In the genomic region with DNA sequence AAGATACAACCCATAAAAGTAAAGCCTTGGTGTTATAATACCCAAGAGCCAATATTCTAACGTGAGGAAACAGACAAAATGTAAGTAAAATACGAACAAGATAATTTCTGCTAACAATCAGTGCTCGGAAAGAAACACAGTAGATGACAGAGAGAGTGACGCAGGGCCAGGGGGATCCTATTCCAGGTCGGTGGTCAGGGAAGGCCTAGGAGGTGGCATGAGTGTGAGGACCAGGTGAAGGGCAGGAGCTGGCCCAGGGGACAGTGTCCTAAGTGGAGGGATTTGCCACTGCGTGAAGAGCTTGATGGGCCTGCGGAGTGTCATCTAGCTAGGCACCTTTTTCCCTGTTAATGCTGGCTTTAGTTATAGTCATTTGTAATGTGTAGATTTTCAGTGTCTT, we compare ENCODE assay signal across 1 cellular context.
TF ChIP-seq lines count a peak whose summit lies in the region.

No MANE protein-coding gene starts in this region.

TF ChIP-seq in GM12878, 131 proteins besides CTCF, POLR2A, EP300 and RAD21:
- TF ChIP-seq NFXL1 (IDR thresholded peaks at IDR 0.05; ENCODE audit: borderline replicate concordance) (no peak), TCF7 (IDR thresholded peaks at IDR 0.05; ENCODE audit: borderline replicate concordance) (no peak), GATAD2B (conservative IDR thresholded peaks at IDR 0.05; ENCODE audit: low read depth) (no peak), ESRRA (IDR thresholded peaks at IDR 0.05; ENCODE audit: low read length) (no peak), MYB (IDR thresholded peaks at IDR 0.05; ENCODE audit: borderline replicate concordance, low read depth, low read length) (no peak), IKZF2 (IDR thresholded peaks at IDR 0.05) (no peak), TCF3 (IDR thresholded peaks at IDR 0.05; ENCODE audit: borderline replicate concordance, insufficient read depth, low read depth, low read length) (no peak), EED (IDR thresholded peaks at IDR 0.05; ENCODE audit: low read depth) (no peak), BHLHE40 (IDR thresholded peaks at IDR 0.05; ENCODE audit: borderline replicate concordance in 1 of 2, low read depth in 2 of 2, low read length in 1 of 2) (no peak), NR2F1 (conservative IDR thresholded peaks at IDR 0.05) (no peak), ZZZ3 (IDR thresholded peaks at IDR 0.05; ENCODE audit: control insufficient read depth, insufficient read length, low read depth) (no peak)
- TF ChIP-seq, protein P1, sequence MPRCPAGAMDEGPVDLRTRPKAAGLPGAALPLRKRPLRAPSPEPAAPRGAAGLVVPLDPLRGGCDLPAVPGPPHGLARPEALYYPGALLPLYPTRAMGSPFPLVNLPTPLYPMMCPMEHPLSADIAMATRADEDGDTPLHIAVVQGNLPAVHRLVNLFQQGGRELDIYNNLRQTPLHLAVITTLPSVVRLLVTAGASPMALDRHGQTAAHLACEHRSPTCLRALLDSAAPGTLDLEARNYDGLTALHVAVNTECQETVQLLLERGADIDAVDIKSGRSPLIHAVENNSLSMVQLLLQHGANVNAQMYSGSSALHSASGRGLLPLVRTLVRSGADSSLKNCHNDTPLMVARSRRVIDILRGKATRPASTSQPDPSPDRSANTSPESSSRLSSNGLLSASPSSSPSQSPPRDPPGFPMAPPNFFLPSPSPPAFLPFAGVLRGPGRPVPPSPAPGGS (IDR thresholded peaks at IDR 0.05; ENCODE audit: borderline replicate concordance, insufficient read depth, low read depth, low read length, poor library complexity, severe bottlenecking) = no peak
- TF ChIP-seq, protein P2, sequence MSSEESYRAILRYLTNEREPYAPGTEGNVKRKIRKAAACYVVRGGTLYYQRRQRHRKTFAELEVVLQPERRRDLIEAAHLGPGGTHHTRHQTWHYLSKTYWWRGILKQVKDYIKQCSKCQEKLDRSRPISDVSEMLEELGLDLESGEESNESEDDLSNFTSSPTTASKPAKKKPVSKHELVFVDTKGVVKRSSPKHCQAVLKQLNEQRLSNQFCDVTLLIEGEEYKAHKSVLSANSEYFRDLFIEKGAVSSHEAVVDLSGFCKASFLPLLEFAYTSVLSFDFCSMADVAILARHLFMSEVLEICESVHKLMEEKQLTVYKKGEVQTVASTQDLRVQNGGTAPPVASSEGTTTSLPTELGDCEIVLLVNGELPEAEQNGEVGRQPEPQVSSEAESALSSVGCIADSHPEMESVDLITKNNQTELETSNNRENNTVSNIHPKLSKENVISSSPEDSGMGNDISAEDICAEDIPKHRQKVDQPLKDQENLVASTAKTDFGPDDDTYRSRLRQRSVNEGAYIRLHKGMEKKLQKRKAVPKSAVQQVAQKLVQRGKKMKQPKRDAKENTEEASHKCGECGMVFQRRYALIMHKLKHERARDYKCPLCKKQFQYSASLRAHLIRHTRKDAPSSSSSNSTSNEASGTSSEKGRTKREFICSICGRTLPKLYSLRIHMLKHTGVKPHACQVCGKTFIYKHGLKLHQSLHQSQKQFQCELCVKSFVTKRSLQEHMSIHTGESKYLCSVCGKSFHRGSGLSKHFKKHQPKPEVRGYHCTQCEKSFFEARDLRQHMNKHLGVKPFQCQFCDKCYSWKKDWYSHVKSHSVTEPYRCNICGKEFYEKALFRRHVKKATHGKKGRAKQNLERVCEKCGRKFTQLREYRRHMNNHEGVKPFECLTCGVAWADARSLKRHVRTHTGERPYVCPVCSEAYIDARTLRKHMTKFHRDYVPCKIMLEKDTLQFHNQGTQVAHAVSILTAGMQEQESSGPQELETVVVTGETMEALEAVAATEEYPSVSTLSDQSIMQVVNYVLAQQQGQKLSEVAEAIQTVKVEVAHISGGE (CRISPR knock-in tag; IDR thresholded peaks at IDR 0.05) = no peak
- TF ChIP-seq, protein P3, sequence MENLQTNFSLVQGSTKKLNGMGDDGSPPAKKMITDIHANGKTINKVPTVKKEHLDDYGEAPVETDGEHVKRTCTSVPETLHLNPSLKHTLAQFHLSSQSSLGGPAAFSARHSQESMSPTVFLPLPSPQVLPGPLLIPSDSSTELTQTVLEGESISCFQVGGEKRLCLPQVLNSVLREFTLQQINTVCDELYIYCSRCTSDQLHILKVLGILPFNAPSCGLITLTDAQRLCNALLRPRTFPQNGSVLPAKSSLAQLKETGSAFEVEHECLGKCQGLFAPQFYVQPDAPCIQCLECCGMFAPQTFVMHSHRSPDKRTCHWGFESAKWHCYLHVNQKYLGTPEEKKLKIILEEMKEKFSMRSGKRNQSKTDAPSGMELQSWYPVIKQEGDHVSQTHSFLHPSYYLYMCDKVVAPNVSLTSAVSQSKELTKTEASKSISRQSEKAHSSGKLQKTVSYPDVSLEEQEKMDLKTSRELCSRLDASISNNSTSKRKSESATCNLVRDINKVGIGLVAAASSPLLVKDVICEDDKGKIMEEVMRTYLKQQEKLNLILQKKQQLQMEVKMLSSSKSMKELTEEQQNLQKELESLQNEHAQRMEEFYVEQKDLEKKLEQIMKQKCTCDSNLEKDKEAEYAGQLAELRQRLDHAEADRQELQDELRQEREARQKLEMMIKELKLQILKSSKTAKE (IDR thresholded peaks at IDR 0.05; ENCODE audit: low read depth, poor library complexity, severe bottlenecking) = no peak
- TF ChIP-seq, protein P4, sequence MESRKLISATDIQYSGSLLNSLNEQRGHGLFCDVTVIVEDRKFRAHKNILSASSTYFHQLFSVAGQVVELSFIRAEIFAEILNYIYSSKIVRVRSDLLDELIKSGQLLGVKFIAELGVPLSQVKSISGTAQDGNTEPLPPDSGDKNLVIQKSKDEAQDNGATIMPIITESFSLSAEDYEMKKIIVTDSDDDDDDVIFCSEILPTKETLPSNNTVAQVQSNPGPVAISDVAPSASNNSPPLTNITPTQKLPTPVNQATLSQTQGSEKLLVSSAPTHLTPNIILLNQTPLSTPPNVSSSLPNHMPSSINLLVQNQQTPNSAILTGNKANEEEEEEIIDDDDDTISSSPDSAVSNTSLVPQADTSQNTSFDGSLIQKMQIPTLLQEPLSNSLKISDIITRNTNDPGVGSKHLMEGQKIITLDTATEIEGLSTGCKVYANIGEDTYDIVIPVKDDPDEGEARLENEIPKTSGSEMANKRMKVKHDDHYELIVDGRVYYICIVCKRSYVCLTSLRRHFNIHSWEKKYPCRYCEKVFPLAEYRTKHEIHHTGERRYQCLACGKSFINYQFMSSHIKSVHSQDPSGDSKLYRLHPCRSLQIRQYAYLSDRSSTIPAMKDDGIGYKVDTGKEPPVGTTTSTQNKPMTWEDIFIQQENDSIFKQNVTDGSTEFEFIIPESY (IDR thresholded peaks at IDR 0.05) = no peak
